In genomic region chr19:35644206-35644986, GRCh38 we compare ENCODE assay signal across 8 cellular contexts.
DNase-seq lines count a peak whose midpoint lies in the region; ATAC-seq and TF ChIP-seq lines count a peak whose summit lies in the region.

No MANE protein-coding gene starts in this region.

- DNase-seq in AG09309 (ENCODE audit: low read depth) (peak; percentile 33), NCI-H510A (lab: John Stamatoyannopoulos, UW) (peak; percentile 94), choroid plexus epithelial cell (ENCODE audit: low read depth) (peak; percentile 97)
- DNase-seq in activated CD4-positive, alpha-beta T cell treated with anti-CD3 and anti-CD28 coated beads for 24 hours (ENCODE audit: low read depth in 2 of 2): peak; percentile 93 to 94
- peak; percentile 84 to 87 for DNase-seq in stimulated activated CD4-positive, alpha-beta T cell treated with anti-CD3 and anti-CD28 coated beads, Interleukin-1b, Interleukin-23, amount 100 ng/mL, for 1 hour (ENCODE audit: low read depth in 2 of 2)

- H3K27ac ChIP-seq in layer of hippocampus (ENCODE audit: low read depth, low read length): peak overlapping the region; percentile 58

- ATAC-seq in GM19025 (IDR thresholded peaks at IDR 0.05; ENCODE audit: low read depth, unreplicated experiment) (peak; percentile 73), HG03280 (IDR thresholded peaks at IDR 0.05; ENCODE audit: unreplicated experiment) (peak; percentile 75)

- TF ChIP-seq CTCF in AG09309 (IDR thresholded peaks at IDR 0.05; ENCODE audit: control insufficient read depth, insufficient read depth, low read depth, low read length, missing control alignments): no peak
- TF ChIP-seq CTCF in choroid plexus epithelial cell (conservative IDR thresholded peaks at IDR 0.05; ENCODE audit: low read depth, low read length): peak; percentile 31

- H3K4me3 ChIP-seq in AG09309 (ENCODE audit: control insufficient read depth, low read depth, low read length) (peak overlapping the region; percentile 55), choroid plexus epithelial cell (ENCODE audit: low read depth, low read length) (peak overlapping the region; percentile 68)

- H3K27me3 ChIP-seq in layer of hippocampus (ENCODE audit: control insufficient read depth, insufficient read depth, low read length): no peaks in the 10 kb centered on the region

Comparison
In these comparisons a context has a peak if more than half of its experiments do, and no peak if none do; other contexts are left out.
1. Peak in every context shown above with its lines: DNase-seq, ATAC-seq, H3K4me3 ChIP-seq and H3K27ac ChIP-seq.
2. DNase-seq: peak in every context shown above with its lines; median percentile 97 in choroid plexus epithelial cell; 94 in NCI-H510A; 94 in activated CD4-positive, alpha-beta T cell treated with anti-CD3 and anti-CD28 coated beads for 24 hours; 86 in stimulated activated CD4-positive, alpha-beta T cell treated with anti-CD3 and anti-CD28 coated beads, Interleukin-1b, Interleukin-23, amount 100 ng/mL, for 1 hour; 33 in AG09309.